ENCODE assay signal across 14 cellular contexts in the genomic region with DNA sequence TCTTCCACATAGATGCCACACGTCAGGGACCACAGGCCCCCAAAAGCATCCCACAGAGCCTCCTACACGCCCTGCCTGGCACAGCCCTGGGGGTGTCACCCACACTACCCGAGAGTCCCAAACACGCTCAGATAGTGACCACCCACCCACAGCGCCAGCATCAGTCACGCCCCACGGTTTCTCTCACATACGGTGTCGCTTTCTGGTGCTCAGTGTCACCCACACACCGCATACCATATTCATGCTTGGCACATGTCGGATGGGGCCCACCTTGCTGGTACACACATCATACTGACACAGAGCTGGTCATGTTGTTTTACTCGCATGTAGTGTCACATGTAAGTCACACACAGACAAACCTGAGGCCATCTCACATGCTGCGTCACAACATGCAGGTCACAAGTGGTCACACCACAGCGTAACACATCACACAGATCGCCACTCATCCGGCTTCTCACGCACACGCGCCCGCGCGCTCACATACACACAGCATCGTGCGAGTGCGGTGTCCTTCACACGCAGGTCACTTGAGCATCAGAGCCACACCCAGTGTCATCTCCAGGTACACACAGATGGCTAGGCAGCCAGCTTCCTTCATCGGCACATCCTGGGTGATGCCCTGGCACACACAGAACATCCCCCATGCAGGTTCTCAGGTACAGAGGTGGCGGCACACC. TPM values are rescaled to one million over a fixed set of nuclear protein-coding genes. Genes with fewer than 3 reads are reported as not detected.
A peak's percentile ranks its signal among the peaks of the same experiment; 100 is the strongest.
DNase-seq lines count a peak whose midpoint lies in the region; ATAC-seq and TF ChIP-seq lines count a peak whose summit lies in the region.
"Had no signal": no experiment of that assay in that cellular context is flagged by ENCODE, and none has a peak within 500 bp of the region (broad histone marks: within the 10 kb centered on the region; RNA-seq: fewer than 3 reads in every experiment).

No MANE protein-coding gene starts in this region.

- no peak overlapping the region for H2BK5ac ChIP-seq in IMR-90 (ENCODE audit: low read depth, low read length, poor library complexity, severe bottlenecking)

- H3K4me1 ChIP-seq in IMR-90 (ENCODE audit: control insufficient read depth, insufficient read depth, low read length) (peaks cover 59% of the 10 kb centered on the region), tibial artery (peaks cover 0 to 84% (median 77%) of the 10 kb centered on the region in 4 donors)
- H3K4me1 ChIP-seq in naive thymus-derived CD4-positive, alpha-beta T cell (ENCODE audit: control insufficient read depth in 2 of 2, insufficient read depth in 2 of 2, low read length in 2 of 2): peaks cover 0 to 9% of the 10 kb centered on the region in 2 donors

- no peak overlapping the region for H2BK20ac ChIP-seq in IMR-90 (ENCODE audit: low read depth, low read length)

- peak overlapping the region; percentile 70; the same call in 1 of the 2 replicates for H2BK120ac ChIP-seq in IMR-90 (ENCODE audit: low read depth, low read length)

- no peak overlapping the region for H3K4me3 ChIP-seq in IMR-90 (ENCODE audit: insufficient read depth, low read depth, low read length)
- H3K4me3 ChIP-seq in coronary artery: peak overlapping the region; percentile 96
- H3K4me3 ChIP-seq in naive thymus-derived CD4-positive, alpha-beta T cell (ENCODE audit: low read length): no peak overlapping the region
- H3K4me3 ChIP-seq in tibial artery: peak overlapping the region; percentile 96 to 99

- peak overlapping the region; percentile 37 for H4K91ac ChIP-seq in IMR-90 (ENCODE audit: insufficient read depth, low read depth, low read length)

- peak overlapping the region; percentile 66; the same call in 1 of the 2 replicates for H3K4me2 ChIP-seq in IMR-90 (ENCODE audit: low read depth, low read length)

- no peak overlapping the region; a peak in 1 of 4 replicates for H4K8ac ChIP-seq in IMR-90 (ENCODE audit: low read depth in 2 of 2, low read length in 2 of 2)

- no peaks in the 10 kb centered on the region for H3K9me3 Mint-ChIP-seq in naive thymus-derived CD4-positive, alpha-beta T cell
- H3K9me3 Mint-ChIP-seq: activated CD4-positive, alpha-beta T cell treated with anti-CD3 and anti-CD28 coated beads, Interleukin-2, amount 10 ng/mL, durations not matched to agents 7 days and 5 days; memory B cell; stimulated activated naive B cell treated with anti-CD40 and anti-IgM and Interleukin-4, amounts not matched to agents 10 μg/mL and 1 μg/mL and 100 μg/mL, for 72 hours; T-cell had no signal

- H3K4me1 Mint-ChIP-seq in naive thymus-derived CD4-positive, alpha-beta T cell: peaks cover 8 to 25% (median 18%) of the 10 kb centered on the region in 7 donors

- no peak for TF ChIP-seq RAD21 in IMR-90 (IDR thresholded peaks at IDR 0.05; ENCODE audit: low read length)

- POLR2A ChIA-PET in IMR-90 (lab: Charles Lee; ENCODE audit: unreplicated experiment): no interaction called here
- POLR2A ChIA-PET in naive thymus-derived CD4-positive, alpha-beta T cell (lab: Charles Lee): no interaction called here

- H4K5ac ChIP-seq in IMR-90 (ENCODE audit: low read depth, low read length): no peak overlapping the region

- DNase-seq in IMR-90 (no peak), coronary artery (ENCODE audit: low spot score) (no peak), tibial artery (no peak), GDM1 (lab: John Stamatoyannopoulos, UW) (no peak), left lobe of liver (ENCODE audit: low spot score) (no peak)
- DNase-seq in naive thymus-derived CD4-positive, alpha-beta T cell: no peak
- DNase-seq: activated CD4-positive, alpha-beta T cell treated with anti-CD3 and anti-CD28 coated beads, Interleukin-2, amount 10 ng/mL, durations not matched to agents 7 days and 5 days; activated effector memory CD4-positive, alpha-beta T cell treated with anti-CD3 and anti-CD28 coated beads, Interleukin-2, amount 50 U/mL, for 16 hours; NCI-H2227 treated with DMSO at 0.1 percent for 48 hours; stimulated activated CD4-positive, alpha-beta T cell treated with anti-CD3 and anti-CD28 coated beads, Interleukin-4, amount 100 ng/mL, for 24 hours; stimulated activated naive B cell treated with anti-CD40 and anti-IgM and Interleukin-4, amounts not matched to agents 10 μg/mL and 1 μg/mL and 100 μg/mL, for 72 hours; T-cell had no signal

- H3K27ac ChIP-seq in IMR-90 (ENCODE audit: insufficient read depth, low read length) (no peak overlapping the region), coronary artery (peak overlapping the region; percentile 98 to 99), tibial artery (peak overlapping the region; percentile 92 to 100)
- H3K27ac ChIP-seq in naive thymus-derived CD4-positive, alpha-beta T cell (ENCODE audit: low read depth, low read length): no peak overlapping the region

- peak overlapping the region; percentile 79 for H3K4ac ChIP-seq in IMR-90 (ENCODE audit: low read depth, low read length)

- no peak for ATAC-seq in IMR-90 (ENCODE audit: low read depth)
- no peak for ATAC-seq in naive thymus-derived CD4-positive, alpha-beta T cell
- ATAC-seq in left lobe of liver: no peak
- ATAC-seq in GM18517 (IDR thresholded peaks at IDR 0.05; ENCODE audit: unreplicated experiment): no peak
- ATAC-seq: T-cell had no signal

- H3K4me3 Mint-ChIP-seq in naive thymus-derived CD4-positive, alpha-beta T cell: peak overlapping the region in 2 of 10 donors; percentile 0 to 12
- H3K4me3 Mint-ChIP-seq: activated CD4-positive, alpha-beta T cell treated with anti-CD3 and anti-CD28 coated beads, Interleukin-2, amount 10 ng/mL, durations not matched to agents 7 days and 5 days; memory B cell; stimulated activated naive B cell treated with anti-CD40 and anti-IgM and Interleukin-4, amounts not matched to agents 10 μg/mL and 1 μg/mL and 100 μg/mL, for 72 hours; T-cell had no signal

- H3K56ac ChIP-seq in IMR-90 (ENCODE audit: extremely low read depth, insufficient read depth, low read length): no peak overlapping the region

- 85% methylated on average over 18 of the region's 28 CpGs; no CpG with 5 or more reads in 1 of the 2 experiments for WGBS in IMR-90 (ENCODE audit: extremely low coverage in 2 of 2, insufficient read length in 1 of 2), 2 experiments

- in situ Hi-C loops in IMR-90 (cut with MboI; ENCODE audit: low sequenced_read_pairs): no loop called here

- dilution Hi-C loops in IMR-90 (cut with HindIII; ENCODE audit: low sequenced_read_pairs, unreplicated experiment): no loop called here

- peaks cover 0 to under 1% (median 0%) of the 10 kb centered on the region in 5 donors for H3K36me3 Mint-ChIP-seq in naive thymus-derived CD4-positive, alpha-beta T cell
- H3K36me3 Mint-ChIP-seq: memory B cell, T-cell had no signal

- H2AFZ ChIP-seq in IMR-90 (replicated peaks; ENCODE audit: low read length, poor library complexity): no peak overlapping the region

- peak overlapping the region; percentile 70 for H3K14ac ChIP-seq in IMR-90 (replicated peaks; ENCODE audit: low read depth, low read length)

- TF ChIP-seq CTCF in IMR-90 (conservative IDR thresholded peaks at IDR 0.05; ENCODE audit: low read depth, low read length): no peak
- no peak for TF ChIP-seq CTCF in coronary artery (IDR thresholded peaks at IDR 0.05)
- TF ChIP-seq CTCF in tibial artery (IDR thresholded peaks at IDR 0.05): no peak

- H3K9ac ChIP-seq in IMR-90 (ENCODE audit: low read depth, low read length): peak overlapping the region; percentile 17

- no peak for TF ChIP-seq POLR2A in IMR-90 (IDR thresholded peaks at IDR 0.05; ENCODE audit: low read depth, low read length)

- H3K9me3 ChIP-seq in IMR-90 (ENCODE audit: control insufficient read depth, insufficient read depth, low read length) (no peaks in the 10 kb centered on the region), tibial artery (no peaks in the 10 kb centered on the region)
- H3K9me3 ChIP-seq in naive thymus-derived CD4-positive, alpha-beta T cell (ENCODE audit: control insufficient read depth in 2 of 3, low read length in 3 of 3): no peaks in the 10 kb centered on the region

- peaks cover 34% of the 10 kb centered on the region for H4K20me1 ChIP-seq in IMR-90 (ENCODE audit: insufficient read depth, low read length)

- peak overlapping the region; percentile 36; the same call in 1 of the 3 replicates for H2BK15ac ChIP-seq in IMR-90 (ENCODE audit: low read depth, low read length)

- peak overlapping the region; percentile 44 for H2AK9ac ChIP-seq in IMR-90 (replicated peaks; ENCODE audit: low read depth, low read length, poor library complexity)

- H3K27me3 ChIP-seq in IMR-90 (ENCODE audit: control insufficient read depth, insufficient read depth, low read length): no peaks in the 10 kb centered on the region
- no peaks in the 10 kb centered on the region for H3K27me3 ChIP-seq in naive thymus-derived CD4-positive, alpha-beta T cell (ENCODE audit: control insufficient read depth in 2 of 2, insufficient read depth in 2 of 2, low read length in 2 of 2)
- no peaks in the 10 kb centered on the region for H3K27me3 ChIP-seq in tibial artery

- H3K18ac ChIP-seq in IMR-90 (ENCODE audit: low read depth, low read length): no peak overlapping the region

- peaks cover 18 to 79% of the 10 kb centered on the region in 2 experiments; a peak in 3 of 4 replicates for H3K79me1 ChIP-seq in IMR-90 (ENCODE audit: low read depth in 1 of 2, low read length in 2 of 2)

- H3K23ac ChIP-seq in IMR-90 (ENCODE audit: low read depth, low read length): peak overlapping the region; percentile 89

- H3K27me3 Mint-ChIP-seq in naive thymus-derived CD4-positive, alpha-beta T cell: peaks cover 0 to 32% (median 2%) of the 10 kb centered on the region in 5 donors

- CTCF ChIA-PET in IMR-90 (lab: Yijun Ruan, JAX): no interaction called here
- CTCF ChIA-PET in naive thymus-derived CD4-positive, alpha-beta T cell (lab: Charles Lee): no interaction called here

- BruUV-seq in IMR-90 (replicated peaks; lab: Mats Ljungman, UMichigan): no TSS peak

- H3K36me3 ChIP-seq in IMR-90 (ENCODE audit: control insufficient read depth, insufficient read depth, low read length) (0 out of 2 replicates have a peak, but pooled peaks cover 5% of the 10 kb centered on the region), tibial artery (no peaks in the 10 kb centered on the region)
- no peaks in the 10 kb centered on the region for H3K36me3 ChIP-seq in naive thymus-derived CD4-positive, alpha-beta T cell (ENCODE audit: control insufficient read depth in 2 of 3, insufficient read depth in 3 of 3, low read length in 3 of 3)

- H3K27ac Mint-ChIP-seq in naive thymus-derived CD4-positive, alpha-beta T cell: peak overlapping the region in 7 of 9 donors; percentile 1 to 66 (median 12)
- H3K27ac Mint-ChIP-seq: activated CD4-positive, alpha-beta T cell treated with anti-CD3 and anti-CD28 coated beads, Interleukin-2, amount 10 ng/mL, durations not matched to agents 7 days and 5 days; memory B cell had no signal

- peaks cover 26% of the 10 kb centered on the region for H3K9me1 ChIP-seq in IMR-90 (ENCODE audit: insufficient read depth, low read length)

- intact Hi-C loops in IMR-90 (cut with micrococcal nuclease) (no loop called here), tibial artery (cut with DNase I; ENCODE audit: low total_unique reads) (no loop called here)
- intact Hi-C loops in naive thymus-derived CD4-positive, alpha-beta T cell (cut with micrococcal nuclease): no loop called here

- peak overlapping the region; percentile 89 for H2AK5ac ChIP-seq in IMR-90 (ENCODE audit: low read depth, low read length)

RNA-seq across cellular contexts. Expression of a gene that starts 3.4 kb away (rescaled TPM):
- 5.0 and 5.2 TPM in 2 replicates for total RNA-seq in IMR-90 (2012; rRNA removed)
- 25.0 and 28.0 TPM in 2 replicates for polyA plus RNA-seq in IMR-90 (2012; rRNA removed)
- polyA plus RNA-seq in IMR-90 (2012; cell fraction: cytosol; rRNA removed): 16.6 and 30.2 TPM in 2 replicates
- polyA plus RNA-seq in IMR-90 (2012; cell fraction: nucleus; rRNA removed; ENCODE audit: low replicate concordance): 49.5 and 83.0 TPM in 2 replicates
- under 1 TPM in 3 of 5 experiments, not detected in 2; 0.16 to 0.27 (median 0.24) TPM for total RNA-seq in naive thymus-derived CD4-positive, alpha-beta T cell
- polyA plus RNA-seq in naive thymus-derived CD4-positive, alpha-beta T cell: under 1 TPM in 1 of 2 donors, not detected in 1; 0.10 TPM
- 6.3 TPM for total RNA-seq in left lobe of liver

RNA-seq across cellular contexts. Expression of a gene that starts 19.3 kb away (rescaled TPM):
- total RNA-seq in IMR-90 (2012; rRNA removed) (not detected in 2 replicates), left lobe of liver (not detected)
- polyA plus RNA-seq in IMR-90 (2012; rRNA removed): not detected in 2 replicates
- polyA plus RNA-seq in IMR-90 (2012; cell fraction: cytosol; rRNA removed): not detected in 2 replicates
- not detected in 2 replicates for polyA plus RNA-seq in IMR-90 (2012; cell fraction: nucleus; rRNA removed; ENCODE audit: low replicate concordance)
- not detected for total RNA-seq in naive thymus-derived CD4-positive, alpha-beta T cell
- not detected for polyA plus RNA-seq in naive thymus-derived CD4-positive, alpha-beta T cell
- total RNA-seq: activated CD4-positive, alpha-beta T cell treated with anti-CD3 and anti-CD28 coated beads, Interleukin-2, amount 10 ng/mL, durations not matched to agents 7 days and 5 days; T-cell had no signal

RNA-seq across cellular contexts. Expression of a gene that starts 25.2 kb away (rescaled TPM):
- total RNA-seq in IMR-90 (2012; rRNA removed) (1,746 and 2,310 TPM in 2 replicates), left lobe of liver (411 TPM)
- 3,153 and 3,261 TPM in 2 replicates for polyA plus RNA-seq in IMR-90 (2012; rRNA removed)
- polyA plus RNA-seq in IMR-90 (2012; cell fraction: cytosol; rRNA removed): 1,705 and 1,838 TPM in 2 replicates
- 1,133 and 1,323 TPM in 2 replicates for polyA plus RNA-seq in IMR-90 (2012; cell fraction: nucleus; rRNA removed; ENCODE audit: low replicate concordance)
- total RNA-seq in naive thymus-derived CD4-positive, alpha-beta T cell: 1,000 to 10,000 TPM; 1,380 to 2,381 (median 2,302) TPM
- polyA plus RNA-seq in naive thymus-derived CD4-positive, alpha-beta T cell: 1,000 to 10,000 TPM; 1,203 to 1,279 TPM

RNA-seq across cellular contexts. Expression of a gene that starts 41.3 kb away (rescaled TPM):
- 7.5 and 9.1 TPM in 2 replicates for total RNA-seq in IMR-90 (2012; rRNA removed)
- polyA plus RNA-seq in IMR-90 (2012; rRNA removed): 6.8 and 7.1 TPM in 2 replicates
- polyA plus RNA-seq in IMR-90 (2012; cell fraction: cytosol; rRNA removed): 4.5 and 6.8 TPM in 2 replicates
- polyA plus RNA-seq in IMR-90 (2012; cell fraction: nucleus; rRNA removed; ENCODE audit: low replicate concordance): 5.0 and 6.6 TPM in 2 replicates
- 10 to 100 TPM in 1 of 5 experiments, 1 to 10 TPM in 4; 3.1 to 12.0 (median 6.4) TPM for total RNA-seq in naive thymus-derived CD4-positive, alpha-beta T cell
- polyA plus RNA-seq in naive thymus-derived CD4-positive, alpha-beta T cell: 1 to 10 TPM; 3.4 to 7.5 TPM
- total RNA-seq in left lobe of liver: 1.1 TPM

Comparison
In these comparisons a context has a peak if more than half of its experiments do, and no peak if none do; other contexts are left out.
1. H3K27ac ChIP-seq: peak in coronary artery (2 of 2) and tibial artery (2 of 2); none in IMR-90 (single experiment) and naive thymus-derived CD4-positive, alpha-beta T cell (single experiment).
2. H3K4me3 ChIP-seq: peak in coronary artery (single experiment) and tibial artery (2 of 2); none in IMR-90 (single experiment) and naive thymus-derived CD4-positive, alpha-beta T cell (single experiment).